ENCODE assay signal across 8 cellular contexts in genomic region chr9:118918180-118918579, GRCh38.
"Had no signal": no experiment of that assay in that cellular context is flagged by ENCODE, and none has a peak within 500 bp of the region (broad histone marks: within the 10 kb centered on the region; RNA-seq: fewer than 3 reads in every experiment).

No MANE protein-coding gene starts in this region.

- H2AFZ ChIP-seq: GM23248 had no signal

- H3K36me3 ChIP-seq: HAP-1 had no signal

- H3K4me3 ChIP-seq: GM23248, HAP-1 had no signal

- H3K27ac ChIP-seq: GM23248 had no signal

- H3K4me3 Mint-ChIP-seq: H9, HFFc6 had no signal

- H3K9me3 ChIP-seq: HAP-1 had no signal

- H3K4me1 ChIP-seq: HAP-1 had no signal

- H3K4me1 Mint-ChIP-seq: H9 had no signal

- ATAC-seq: HCT116 had no signal

- DNase-seq: GM23248, GOT3, H7, H9, HCEC 1CT, HFFc6 had no signal

- H3K27ac Mint-ChIP-seq: H9, HFFc6 had no signal
